ENCODE assay signal across 15 cellular contexts in the genomic region with DNA sequence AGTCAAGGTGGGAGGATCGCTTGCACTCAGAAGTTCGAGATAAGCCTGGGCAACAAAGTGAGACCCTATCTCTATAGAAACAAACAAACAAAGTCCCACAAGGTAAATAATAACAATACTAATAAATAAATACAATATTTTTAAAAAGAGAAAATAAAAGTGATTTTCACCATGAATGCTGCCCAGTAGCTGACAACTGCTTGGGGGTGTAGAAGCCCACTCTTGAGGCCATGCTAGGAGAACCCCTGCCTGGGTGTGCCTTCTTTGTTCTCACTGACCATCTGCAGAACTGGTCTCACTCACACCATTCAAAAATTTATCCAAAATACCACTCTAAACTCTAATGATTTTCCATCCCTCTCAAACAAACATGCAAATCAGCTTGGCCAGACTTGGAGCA. TPM values are rescaled to one million over a fixed set of nuclear protein-coding genes. Genes with fewer than 3 reads are reported as not detected.
DNase-seq lines count a peak whose midpoint lies in the region; ATAC-seq, FAIRE-seq and TF ChIP-seq lines count a peak whose summit lies in the region.
"Had no signal": no experiment of that assay in that cellular context is flagged by ENCODE, and none has a peak within 500 bp of the region (broad histone marks: within the 10 kb centered on the region; RNA-seq: fewer than 3 reads in every experiment).

No MANE protein-coding gene starts in this region.

- WGBS in IMR-90 (ENCODE audit: extremely low coverage in 2 of 2, insufficient read length in 1 of 2), 2 experiments: no CpG with 5 or more reads among the region's 2 CpGs
- no CpG with 5 or more reads among the region's 2 CpGs for WGBS in trophoblast cell (ENCODE audit: extremely low coverage, insufficient coverage, insufficient read length)

- H4K91ac ChIP-seq in IMR-90 (ENCODE audit: insufficient read depth, low read depth, low read length): 0 out of 2 replicates have a peak overlapping the region, but pooled peaks have one; percentile 55
- no peak overlapping the region for H4K91ac ChIP-seq in trophoblast cell (ENCODE audit: low read depth, low read length)

- no peak overlapping the region for H2BK12ac ChIP-seq in trophoblast cell (ENCODE audit: low read length)

- no TSS peak for BruUV-seq in IMR-90 (replicated peaks; lab: Mats Ljungman, UMichigan)
- BruUV-seq in endothelial cell of umbilical vein (replicated peaks; lab: Mats Ljungman, UMichigan): no TSS peak

- H3K79me2 ChIP-seq in endothelial cell of umbilical vein (ENCODE audit: control insufficient read depth, insufficient read depth, low read length): no peaks in the 10 kb centered on the region
- H3K79me2 ChIP-seq in trophoblast cell (ENCODE audit: control insufficient read depth, insufficient read depth, low read length, poor library complexity): no peaks in the 10 kb centered on the region

- H4K8ac ChIP-seq in IMR-90 (ENCODE audit: low read depth in 2 of 2, low read length in 2 of 2): peak overlapping the region in 1 of 2 experiments; percentile 37; a peak in 1 of 4 replicates
- H4K8ac ChIP-seq in trophoblast cell (ENCODE audit: low read depth, low read length): no peak overlapping the region

- dilution Hi-C loops in IMR-90 (cut with HindIII; ENCODE audit: low sequenced_read_pairs, unreplicated experiment) (no loop called here), endothelial cell of umbilical vein (cut with MboI; ENCODE audit: extremely low pct_ligation_motif_present, low sequenced_read_pairs) (no loop called here)

- H3K9me3 ChIP-seq in IMR-90 (ENCODE audit: control insufficient read depth, insufficient read depth, low read length) (no peaks in the 10 kb centered on the region), endothelial cell of umbilical vein (replicated peaks; ENCODE audit: control insufficient read depth, insufficient read depth, low read length) (no peaks in the 10 kb centered on the region), trophoblast cell (ENCODE audit: insufficient read depth, low read depth, low read length) (peaks cover 4% of the 10 kb centered on the region), gastrocnemius medialis (no peaks in the 10 kb centered on the region)
- H3K9me3 ChIP-seq: Caco-2, HAP-1 had no signal

- intact Hi-C loops in IMR-90 (cut with micrococcal nuclease) (no loop called here), endothelial cell of umbilical vein (cut with micrococcal nuclease) (no loop called here), gastrocnemius medialis (cut with DNase I; ENCODE audit: low total_unique reads) (no loop called here)

- H2BK120ac ChIP-seq in IMR-90 (ENCODE audit: low read depth, low read length) (peak overlapping the region; percentile 37; the same call in 1 of the 2 replicates), trophoblast cell (ENCODE audit: insufficient read depth, low read length, poor library complexity) (peak overlapping the region; percentile 3)

- CTCF ChIA-PET in IMR-90 (lab: Yijun Ruan, JAX): no interaction called here
- CTCF ChIA-PET in endothelial cell of umbilical vein (lab: Charles Lee): interaction anchor here (0.8 kb wide), 1 partner anchor 16 kb away, joined by 3 read pairs; no protein-coding TSS in a partner anchor

- DNase-seq in IMR-90: no peak
- DNase-seq in endothelial cell of umbilical vein (ENCODE audit: low read depth, low spot score): no peak
- DNase-seq in trophoblast cell: no peak
- no peak for DNase-seq in COR-L47 (lab: John Stamatoyannopoulos, UW)
- no peak for DNase-seq in gastrocnemius medialis
- DNase-seq: Caco-2; CD8-positive, alpha-beta T cell; GM23248 had no signal

- H3K4ac ChIP-seq in IMR-90 (ENCODE audit: low read depth, low read length) (peak overlapping the region; percentile 55; the same call in 1 of the 2 replicates), trophoblast cell (ENCODE audit: low read depth, low read length) (no peak overlapping the region)

- H3K4me3 ChIP-seq in IMR-90 (ENCODE audit: insufficient read depth, low read depth, low read length) (no peak overlapping the region), endothelial cell of umbilical vein (replicated peaks in 1 of 3; ENCODE audit: insufficient read depth in 1 of 3, low read depth in 1 of 3, low read length in 3 of 3) (no peak overlapping the region), trophoblast cell (ENCODE audit: low read depth, low read length) (no peak overlapping the region), gastrocnemius medialis (no peak overlapping the region)
- H3K4me3 ChIP-seq: BLaER1 treated with 17β-estradiol and CSF1 and Interleukin-3, amounts not matched to agents 10 nM and 100 nM; GM23248; HAP-1 had no signal

- H4K12ac ChIP-seq in trophoblast cell (ENCODE audit: low read depth, low read length): no peak overlapping the region

- peak overlapping the region; percentile 61; the same call in 1 of the 2 replicates for H2AK5ac ChIP-seq in IMR-90 (ENCODE audit: low read depth, low read length)
- H2AK5ac ChIP-seq in trophoblast cell (ENCODE audit: low read length): no peak overlapping the region

- POLR2A ChIA-PET in IMR-90 (lab: Charles Lee; ENCODE audit: unreplicated experiment): no interaction called here
- POLR2A ChIA-PET in endothelial cell of umbilical vein (lab: Charles Lee): no interaction called here

- H3K36me3 ChIP-seq in IMR-90 (ENCODE audit: control insufficient read depth, insufficient read depth, low read length): no peaks in the 10 kb centered on the region
- no peaks in the 10 kb centered on the region for H3K36me3 ChIP-seq in endothelial cell of umbilical vein (ENCODE audit: control insufficient read depth in 2 of 2, extremely low read depth in 1 of 2, insufficient read depth in 2 of 2, low read length in 2 of 2)
- H3K36me3 ChIP-seq in trophoblast cell (ENCODE audit: control insufficient read depth in 1 of 2, insufficient read depth in 2 of 2, low read length in 2 of 2): no peaks in the 10 kb centered on the region
- no peaks in the 10 kb centered on the region for H3K36me3 ChIP-seq in gastrocnemius medialis
- H3K36me3 ChIP-seq: BLaER1 treated with 17β-estradiol and CSF1 and Interleukin-3, amounts not matched to agents 10 nM and 100 nM; HAP-1 had no signal

- no peaks in the 10 kb centered on the region; a peak in 2 of 4 replicates for H3K79me1 ChIP-seq in IMR-90 (ENCODE audit: low read depth in 1 of 2, low read length in 2 of 2)
- H3K79me1 ChIP-seq in trophoblast cell (ENCODE audit: low read length): no peaks in the 10 kb centered on the region

- peak overlapping the region; percentile 27; the same call in 1 of the 2 replicates for H3K18ac ChIP-seq in IMR-90 (ENCODE audit: low read depth, low read length)
- H3K18ac ChIP-seq in trophoblast cell (ENCODE audit: low read length): no peak overlapping the region

- TF ChIP-seq POLR2A in IMR-90 (IDR thresholded peaks at IDR 0.05; ENCODE audit: low read depth, low read length): no peak
- TF ChIP-seq POLR2A in endothelial cell of umbilical vein (IDR thresholded peaks at IDR 0.05; ENCODE audit: low read depth, low read length): no peak
- TF ChIP-seq POLR2A in gastrocnemius medialis (IDR thresholded peaks at IDR 0.05): no peak

- TF ChIP-seq CTCF in IMR-90 (conservative IDR thresholded peaks at IDR 0.05; ENCODE audit: low read depth, low read length): no peak
- TF ChIP-seq CTCF in endothelial cell of umbilical vein (IDR thresholded peaks at IDR 0.05; ENCODE audit: extremely low read depth in 1 of 2, insufficient read depth in 1 of 2, low read depth in 1 of 2, low read length in 2 of 2): no peak
- no peak for TF ChIP-seq CTCF in gastrocnemius medialis (IDR thresholded peaks at IDR 0.05 in 4 of 5, conservative IDR thresholded peaks at IDR 0.05 in 1 of 5)

- H3K4me1 ChIP-seq in IMR-90 (ENCODE audit: control insufficient read depth, insufficient read depth, low read length): peaks cover 3% of the 10 kb centered on the region; the same call in 1 of the 2 replicates
- H3K4me1 ChIP-seq in endothelial cell of umbilical vein (ENCODE audit: control insufficient read depth, extremely low read depth, insufficient read depth, low read length): peaks cover 13% of the 10 kb centered on the region
- H3K4me1 ChIP-seq in trophoblast cell (ENCODE audit: control insufficient read depth in 1 of 2, insufficient read depth in 2 of 2, low read length in 2 of 2): peaks cover 0 to 2% of the 10 kb centered on the region in 2 experiments
- no peaks in the 10 kb centered on the region for H3K4me1 ChIP-seq in gastrocnemius medialis
- H3K4me1 ChIP-seq: BLaER1 treated with 17β-estradiol and CSF1 and Interleukin-3, amounts not matched to agents 10 nM and 100 nM; HAP-1 had no signal

- peak overlapping the region; percentile 75; the same call in 1 of the 2 replicates for H3K23ac ChIP-seq in IMR-90 (ENCODE audit: low read depth, low read length)
- H3K23ac ChIP-seq in trophoblast cell (ENCODE audit: low read length): no peak overlapping the region

- no peak overlapping the region for H2AK9ac ChIP-seq in IMR-90 (replicated peaks; ENCODE audit: low read depth, low read length, poor library complexity)

- no peak overlapping the region for H3K4me2 ChIP-seq in IMR-90 (ENCODE audit: low read depth, low read length)
- no peak overlapping the region for H3K4me2 ChIP-seq in endothelial cell of umbilical vein (ENCODE audit: insufficient read depth, low read length)
- no peak overlapping the region for H3K4me2 ChIP-seq in trophoblast cell (ENCODE audit: low read length)
- H3K4me2 ChIP-seq: BLaER1 treated with 17β-estradiol and CSF1 and Interleukin-3, amounts not matched to agents 10 nM and 100 nM had no signal

- H3K27me3 ChIP-seq in IMR-90 (ENCODE audit: control insufficient read depth, insufficient read depth, low read length) (no peaks in the 10 kb centered on the region), endothelial cell of umbilical vein (ENCODE audit: control insufficient read depth in 2 of 2, insufficient read depth in 2 of 2, low read length in 2 of 2) (no peaks in the 10 kb centered on the region), trophoblast cell (ENCODE audit: insufficient read depth, low read length) (no peaks in the 10 kb centered on the region), gastrocnemius medialis (no peaks in the 10 kb centered on the region)
- H3K27me3 ChIP-seq: BLaER1 treated with 17β-estradiol and CSF1 and Interleukin-3, amounts not matched to agents 10 nM and 100 nM had no signal

- H3K14ac ChIP-seq in IMR-90 (replicated peaks; ENCODE audit: low read depth, low read length): peak overlapping the region; percentile 36; the same call in 1 of the 2 replicates
- H3K14ac ChIP-seq in trophoblast cell (ENCODE audit: low read length): no peak overlapping the region

- TF ChIP-seq RAD21 in IMR-90 (IDR thresholded peaks at IDR 0.05; ENCODE audit: low read length): no peak

- H3K9me1 ChIP-seq in IMR-90 (ENCODE audit: insufficient read depth, low read length) (0 out of 2 replicates have a peak, but pooled peaks cover 3% of the 10 kb centered on the region), endothelial cell of umbilical vein (replicated peaks; ENCODE audit: control insufficient read depth, extremely low read depth, insufficient read depth, low read length) (no peaks in the 10 kb centered on the region)

- H2BK5ac ChIP-seq in IMR-90 (ENCODE audit: low read depth, low read length, poor library complexity, severe bottlenecking) (no peak overlapping the region), trophoblast cell (ENCODE audit: low read depth, low read length, poor library complexity) (no peak overlapping the region)

- FAIRE-seq in endothelial cell of umbilical vein (lab: Jason Lieb, UNC): no peak
- FAIRE-seq: D721Med, G401.6, GM12891, HTR-8/SVneo had no signal

- H2BK20ac ChIP-seq in IMR-90 (ENCODE audit: low read depth, low read length): peak overlapping the region; percentile 54

- H2AFZ ChIP-seq in IMR-90 (replicated peaks; ENCODE audit: low read length, poor library complexity) (no peak overlapping the region), endothelial cell of umbilical vein (ENCODE audit: low read depth, low read length) (peak overlapping the region; percentile 50), trophoblast cell (ENCODE audit: insufficient read depth, low read length, poor library complexity) (no peak overlapping the region)

- ATAC-seq in IMR-90 (ENCODE audit: low read depth) (no peak), GM18870 (IDR thresholded peaks at IDR 0.05; ENCODE audit: unreplicated experiment) (no peak), gastrocnemius medialis (no peak)
- ATAC-seq: CD8-positive, alpha-beta T cell had no signal

- H4K5ac ChIP-seq in IMR-90 (ENCODE audit: low read depth, low read length): no peak overlapping the region

- H4K20me1 ChIP-seq in IMR-90 (ENCODE audit: insufficient read depth, low read length) (no peaks in the 10 kb centered on the region), endothelial cell of umbilical vein (replicated peaks; ENCODE audit: control insufficient read depth, extremely low read depth, insufficient read depth, low read length) (no peaks in the 10 kb centered on the region)
- H4K20me1 ChIP-seq: BLaER1 treated with 17β-estradiol and CSF1 and Interleukin-3, amounts not matched to agents 10 nM and 100 nM had no signal

- H3K9ac ChIP-seq in IMR-90 (ENCODE audit: low read depth, low read length): no peak overlapping the region
- H3K9ac ChIP-seq in endothelial cell of umbilical vein (replicated peaks; ENCODE audit: extremely low read depth, insufficient read depth, low read length): no peak overlapping the region
- no peak overlapping the region for H3K9ac ChIP-seq in trophoblast cell (ENCODE audit: low read length)
- H3K9ac ChIP-seq: BLaER1 treated with 17β-estradiol and CSF1 and Interleukin-3, amounts not matched to agents 10 nM and 100 nM; GM23248 had no signal

- H2BK15ac ChIP-seq in IMR-90 (ENCODE audit: low read depth, low read length): 0 out of 3 replicates have a peak overlapping the region, but pooled peaks have one; percentile 51

- no peak overlapping the region for H3K56ac ChIP-seq in IMR-90 (ENCODE audit: extremely low read depth, insufficient read depth, low read length)

- in situ Hi-C loops in IMR-90 (cut with MboI; ENCODE audit: low sequenced_read_pairs): no loop called here
- in situ Hi-C loops in gastrocnemius medialis (cut with MboI; ENCODE audit: low sequenced_read_pairs in 4 of 4): no loop called here

- H3K27ac ChIP-seq in IMR-90 (ENCODE audit: insufficient read depth, low read length) (no peak overlapping the region), endothelial cell of umbilical vein (ENCODE audit: insufficient read depth, low read depth, low read length) (no peak overlapping the region), trophoblast cell (ENCODE audit: low read depth, low read length) (no peak overlapping the region), gastrocnemius medialis (no peak overlapping the region)
- H3K27ac ChIP-seq: BLaER1 treated with 17β-estradiol and CSF1 and Interleukin-3, amounts not matched to agents 10 nM and 100 nM; GM23248 had no signal

RNA-seq across cellular contexts. Expression of a gene that starts 8.1 kb away (rescaled TPM):
- total RNA-seq in IMR-90 (2012; rRNA removed) (267 and 361 TPM in 2 replicates), endothelial cell of umbilical vein (369 and 390 TPM in 2 replicates), gastrocnemius medialis (1 to 10 TPM; 1.1 to 3.6 (median 1.7) TPM)
- polyA plus RNA-seq in IMR-90 (2012; rRNA removed) (191 and 221 TPM in 2 replicates), endothelial cell of umbilical vein (113 and 114 TPM in 2 replicates)
- polyA plus RNA-seq in IMR-90 (2012; cell fraction: cytosol; rRNA removed): 68.3 and 80.0 TPM in 2 replicates
- 60.2 and 146 TPM in 2 replicates for polyA plus RNA-seq in IMR-90 (2012; cell fraction: nucleus; rRNA removed; ENCODE audit: low replicate concordance)
- polyA plus RNA-seq in endothelial cell of umbilical vein (2011; cell fraction: cytosol; rRNA removed): 130 and 164 TPM in 2 replicates
- 204 and 223 TPM in 2 replicates for polyA plus RNA-seq in endothelial cell of umbilical vein (2011; cell fraction: nucleus; rRNA removed)
- 239 and 249 TPM in 2 replicates for polyA plus RNA-seq in endothelial cell of umbilical vein (2012)
- 582 and 866 TPM in 2 replicates for polyA minus RNA-seq in endothelial cell of umbilical vein
- 2.6 TPM for polyA minus RNA-seq in endothelial cell of umbilical vein (2011; cell fraction: cytosol; rRNA and poly(A)+ RNA removed)
- 148 and 149 TPM in 2 replicates for polyA minus RNA-seq in endothelial cell of umbilical vein (2011; cell fraction: nucleus; rRNA and poly(A)+ RNA removed)
- 251 and 256 TPM in 2 replicates for polyA plus RNA-seq in trophoblast cell (2013)
- total RNA-seq: CD8-positive, alpha-beta T cell had no signal

Comparison
In these comparisons a context has a peak if more than half of its experiments do, and no peak if none do; other contexts are left out.
1. RNA of a gene that starts 8.1 kb away (total RNA-seq): 369 to 390 TPM in endothelial cell of umbilical vein and 267 to 361 TPM in IMR-90; 1.1 to 3.6 TPM in gastrocnemius medialis; every median in the first group is over 10 times any median in the second.